29 cellular contexts compared by ENCODE assay signal in the genomic region with DNA sequence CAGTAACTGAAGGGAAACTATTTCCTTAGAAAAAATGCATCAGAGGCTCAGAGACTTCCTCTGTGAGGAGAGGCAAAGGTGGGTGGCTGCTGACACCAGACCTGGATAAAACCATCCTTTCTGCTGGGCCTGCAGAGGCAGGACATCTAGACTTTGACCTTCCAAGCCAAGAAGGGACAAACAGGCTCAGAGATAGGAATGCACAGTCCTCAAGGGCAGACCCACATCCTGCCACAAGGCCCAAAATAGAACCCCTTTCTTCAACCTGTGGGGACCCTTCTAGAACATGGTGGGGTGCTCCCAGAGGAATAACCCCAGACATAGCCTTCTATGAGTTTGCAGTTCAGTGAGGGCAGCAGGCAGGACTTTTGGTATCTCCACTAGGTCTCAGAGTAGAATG. TPM values are rescaled to one million over a fixed set of nuclear protein-coding genes. Genes with fewer than 3 reads are reported as not detected.
A peak's percentile ranks its signal among the peaks of the same experiment; 100 is the strongest.
DNase-seq lines count a peak whose midpoint lies in the region; ATAC-seq, FAIRE-seq and TF ChIP-seq lines count a peak whose summit lies in the region.
"Had no signal": no experiment of that assay in that cellular context is flagged by ENCODE, and none has a peak within 500 bp of the region (broad histone marks: within the 10 kb centered on the region; RNA-seq: fewer than 3 reads in every experiment).

No MANE protein-coding gene starts in this region.

- no peak overlapping the region for H2AFZ ChIP-seq in HepG2 (ENCODE audit: low read length)
- H2AFZ ChIP-seq: GM23248 had no signal

- H3K4me2 ChIP-seq in HepG2 (ENCODE audit: low read depth, low read length) = peak overlapping the region; percentile 62

- no peaks in the 10 kb centered on the region for H3K36me3 ChIP-seq in RWPE2 (ENCODE audit: low read depth)
- no peaks in the 10 kb centered on the region for H3K36me3 ChIP-seq in HepG2 (replicated peaks in 1 of 2; ENCODE audit: control insufficient read depth in 1 of 2, insufficient read depth in 2 of 2, low read length in 2 of 2)
- H3K36me3 ChIP-seq: Peyer's patch, SJCRH30 had no signal

- intact Hi-C loops in HepG2 (cut with micrococcal nuclease; ENCODE audit: unreplicated experiment) = loop anchor here (2.0 to 10.0 kb wide), 2 partner anchors 86 to 1060 kb away; a partner anchor contains a TSS

- no TSS peak for BruUV-seq in HepG2 (replicated peaks; lab: Mats Ljungman, UMichigan)

- in situ Hi-C loops in HepG2 (cut with HindIII; ENCODE audit: extremely low pct_ligation_motif_present, low pct_unique_long_range_greater_than_20kb) = no loop called here

- POLR2A ChIA-PET in HepG2 (lab: Yijun Ruan, JAX) = no interaction called here

- H3K4me3 ChIP-seq in RWPE2 (ENCODE audit: severe bottlenecking) (no peak overlapping the region), HepG2 (replicated peaks in 1 of 3; ENCODE audit: insufficient read depth in 1 of 3, low read depth in 2 of 3, low read length in 3 of 3) (0 out of 6 replicates have a peak overlapping the region, but pooled peaks of 2 of the 3 experiments have one; percentile 13 to 20)
- H3K4me3 ChIP-seq: body of pancreas, GM23248, Peyer's patch, SJCRH30 had no signal

- H4K20me1 ChIP-seq in HepG2 (ENCODE audit: insufficient read depth, low read length) = no peaks in the 10 kb centered on the region

- TF ChIP-seq RAD21 in HepG2 (CRISPR knock-in tag; IDR thresholded peaks at IDR 0.05) = no peak

- peak; percentile 17 for DNase-seq in activated CD4-positive, CD25-positive, alpha-beta regulatory T cell treated with anti-CD3 and anti-CD28 coated beads, Interleukin-2, amount 50 U/mL, for 72 hours
- DNase-seq in RWPE2 (ENCODE audit: low spot score) (peak; percentile 11), HepG2 (ENCODE audit: low spot score) (peak; percentile 65), HTR-8/SVneo (ENCODE audit: insufficient read length, low spot score) (no peak)
- peak; percentile 21 for DNase-seq in stimulated activated CD8-positive, alpha-beta memory T cell treated with anti-CD3 and anti-CD28 coated beads, Interleukin-4, amount 100 ng/mL, for 48 hours
- no peak for DNase-seq in stimulated activated CD4-positive, alpha-beta T cell treated with anti-CD3 and anti-CD28 coated beads, Interleukin-4, amount 100 ng/mL, for 1 hour
- DNase-seq: 8988T; activated CD4-positive, alpha-beta T cell treated with anti-CD3 and anti-CD28 coated beads, Interleukin-2, amount 10 ng/mL, durations not matched to agents 7 days and 5 days; activated naive CD8-positive, alpha-beta T cell treated with anti-CD3 and anti-CD28 coated beads for 36 hours; activated T-cell treated with anti-CD3 and anti-CD28 coated beads, Interleukin-2, amount 50 U/mL, for 72 hours; COR-L47; effector CD8-positive, alpha-beta T cell; erythroblast; immature natural killer cell; NCI-H1048; NCI-H2081 treated with DMSO at 0.1 percent for 48 hours; SJCRH30; stimulated activated CD4-positive, alpha-beta T cell treated with anti-CD3 and anti-CD28 coated beads, Interleukin-1b, Interleukin-23, amount 100 ng/mL, for 48 hours; T-helper 2 cell had no signal

- CTCF ChIA-PET in HepG2 (lab: Yijun Ruan, JAX; ENCODE audit: low intra/inter-chr PET ratio, low total read pairs) = no interaction called here

- no peak for ATAC-seq in activated CD4-positive, CD25-positive, alpha-beta regulatory T cell treated with anti-CD3 and anti-CD28 coated beads, Interleukin-2, amount 50 U/mL, for 24 hours
- ATAC-seq in RWPE2 (ENCODE audit: low read depth) (no peak), HepG2 (peak; percentile 40), GM21423 (IDR thresholded peaks at IDR 0.05; ENCODE audit: unreplicated experiment) (no peak)
- ATAC-seq: activated T-cell treated with anti-CD3 and anti-CD28 coated beads, Interleukin-2, amount 50 U/mL, for 72 hours; body of pancreas; left lobe of liver; stimulated activated memory B cell treated with anti-CD40 and anti-IgM and Interleukin-4, amounts not matched to agents 10 μg/mL and 1 μg/mL and 100 μg/mL, for 72 hours had no signal

- H3K79me2 ChIP-seq in HepG2 (ENCODE audit: insufficient read depth, low read length) = peaks cover 15% of the 10 kb centered on the region

- no peaks in the 10 kb centered on the region for H3K4me1 ChIP-seq in RWPE2 (ENCODE audit: insufficient read depth, poor library complexity, severe bottlenecking)
- peaks cover 76% of the 10 kb centered on the region for H3K4me1 ChIP-seq in HepG2 (ENCODE audit: insufficient read depth, low read length)

- H3K9me3 ChIP-seq in RWPE2 (ENCODE audit: severe bottlenecking) (no peaks in the 10 kb centered on the region), HepG2 (ENCODE audit: low read length) (no peaks in the 10 kb centered on the region)
- H3K9me3 ChIP-seq: body of pancreas, Peyer's patch, SJCRH30 had no signal

- no peak for TF ChIP-seq POLR2A in HepG2 (IDR thresholded peaks at IDR 0.05; ENCODE audit: insufficient read depth in 1 of 2, low read depth in 2 of 2, low read length in 2 of 2)

- peak overlapping the region; percentile 26; the same call in 1 of the 2 replicates for H3K9ac ChIP-seq in HepG2 (ENCODE audit: insufficient read depth, low read depth, low read length)
- H3K9ac ChIP-seq: GM23248 had no signal

- no peak overlapping the region for H3K27ac ChIP-seq in RWPE2 (ENCODE audit: poor library complexity, severe bottlenecking)
- peak overlapping the region; percentile 36 for H3K27ac ChIP-seq in HepG2 (ENCODE audit: extremely low read length, insufficient read depth, low read length)
- H3K27ac ChIP-seq: body of pancreas, GM23248, Peyer's patch, SJCRH30 had no signal

- TF ChIP-seq CTCF in RWPE2 (IDR thresholded peaks at IDR 0.05; ENCODE audit: poor library complexity, severe bottlenecking) (no peak), HepG2 (CRISPR knock-in tag; IDR thresholded peaks at IDR 0.05) (no peak)

- peak in 1 of 2 experiments; percentile 47; a peak in 2 of 4 replicates for TF ChIP-seq EP300 in HepG2 (IDR thresholded peaks at IDR 0.05; ENCODE audit: low read depth in 2 of 2, low read length in 2 of 2)
- peak; percentile 36; the same call in 1 of the 2 replicates for TF ChIP-seq EP300 in HepG2 (CRISPR knock-in tag; IDR thresholded peaks at IDR 0.05; ENCODE audit: borderline replicate concordance)

- H3K27me3 ChIP-seq in RWPE2 (ENCODE audit: insufficient read depth, poor library complexity, severe bottlenecking) (no peaks in the 10 kb centered on the region), HepG2 (ENCODE audit: control insufficient read depth in 1 of 2, insufficient read depth in 2 of 2, low read length in 2 of 2) (peaks cover 0 to 1% of the 10 kb centered on the region in 2 experiments; a peak in 2 of 5 replicates)
- H3K27me3 ChIP-seq: body of pancreas, Peyer's patch, SJCRH30 had no signal

- FAIRE-seq in HepG2 (lab: Jason Lieb, UNC) = peak; percentile 88
- no peak for FAIRE-seq in HTR-8/SVneo (lab: Jason Lieb, UNC)
- FAIRE-seq: GM12892, GM19239 had no signal

RNA-seq across cellular contexts. Expression of a gene that starts 3.8 kb away (rescaled TPM):
- 70.8 and 76.0 TPM in 2 replicates for total RNA-seq in HepG2 (2016; rRNA removed; fragmentation: Illumina TruSeq; extraction: Trizol)
- 14.1 and 16.3 TPM in 2 replicates for total RNA-seq in HepG2 (2016; cell fraction: cytosol; rRNA removed; fragmentation: Illumina TruSeq; extraction: Trizol; ENCODE audit: low read depth)
- total RNA-seq in HepG2 (2016; cell fraction: insoluble cytoplasmic fraction; rRNA removed; fragmentation: Illumina TruSeq; extraction: Trizol) = 66.9 and 69.6 TPM in 2 replicates
- total RNA-seq in HepG2 (2016; cell fraction: membrane; rRNA removed; fragmentation: Illumina TruSeq; extraction: Trizol) = 38.3 and 41.2 TPM in 2 replicates
- total RNA-seq in HepG2 (2016; cell fraction: nucleus; rRNA removed; fragmentation: Illumina TruSeq; extraction: Trizol) = 31.2 and 35.7 TPM in 2 replicates
- 15.4 and 22.1 TPM in 2 replicates for polyA plus RNA-seq in HepG2 (2011; rRNA removed)
- polyA plus RNA-seq in HepG2 (2011; cell fraction: cytosol; rRNA removed) = 10.3 and 18.1 TPM in 2 replicates
- polyA plus RNA-seq in HepG2 (2011; cell fraction: nucleus; rRNA removed) = 10.2 and 17.3 TPM in 2 replicates
- 28.7 and 37.3 TPM in 2 replicates for polyA plus RNA-seq in HepG2 (2012)
- 7.7 and 8.0 TPM in 2 replicates for polyA plus RNA-seq in HepG2 (2016; cell fraction: cytosol; fragmentation: Illumina TruSeq; extraction: Trizol; ENCODE audit: low read depth)
- 67.5 and 73.5 TPM in 2 replicates for polyA plus RNA-seq in HepG2 (2016; cell fraction: insoluble cytoplasmic fraction; fragmentation: Illumina TruSeq; extraction: Trizol; ENCODE audit: low read depth)
- 22.4 and 23.1 TPM in 2 replicates for polyA plus RNA-seq in HepG2 (2016; cell fraction: membrane; fragmentation: Illumina TruSeq; extraction: Trizol; ENCODE audit: low read depth)
- 46.0 and 53.1 TPM in 2 replicates for polyA plus RNA-seq in HepG2 (2016; cell fraction: nucleus; fragmentation: Illumina TruSeq; extraction: Trizol; ENCODE audit: insufficient read depth, low read depth)
- 9.6 and 21.2 TPM in 2 replicates for polyA minus RNA-seq in HepG2 (2011; rRNA and poly(A)+ RNA removed; ENCODE audit: low replicate concordance)
- polyA minus RNA-seq in HepG2 (2011; cell fraction: cytosol; rRNA and poly(A)+ RNA removed) = 35.2 and 47.8 TPM in 2 replicates
- polyA minus RNA-seq in HepG2 (2011; cell fraction: nucleus; rRNA and poly(A)+ RNA removed) = 23.3 and 26.0 TPM in 2 replicates

RNA-seq across cellular contexts. Expression of a gene that starts 36.8 kb away (rescaled TPM):
- total RNA-seq in HepG2 (2016; rRNA removed; fragmentation: Illumina TruSeq; extraction: Trizol) = 0.09 TPM in 1 of 2 replicates, not detected in the other
- not detected in 2 replicates for total RNA-seq in HepG2 (2016; cell fraction: cytosol; rRNA removed; fragmentation: Illumina TruSeq; extraction: Trizol; ENCODE audit: low read depth)
- total RNA-seq in HepG2 (2016; cell fraction: insoluble cytoplasmic fraction; rRNA removed; fragmentation: Illumina TruSeq; extraction: Trizol) = not detected in 2 replicates
- total RNA-seq in HepG2 (2016; cell fraction: membrane; rRNA removed; fragmentation: Illumina TruSeq; extraction: Trizol) = not detected in 2 replicates
- total RNA-seq in HepG2 (2016; cell fraction: nucleus; rRNA removed; fragmentation: Illumina TruSeq; extraction: Trizol) = 0.43 TPM in 1 of 2 replicates, not detected in the other
- polyA plus RNA-seq in HepG2 (2011; rRNA removed) = 0.17 and 0.18 TPM in 2 replicates
- polyA plus RNA-seq in HepG2 (2011; cell fraction: cytosol; rRNA removed) = not detected in 2 replicates
- polyA plus RNA-seq in HepG2 (2011; cell fraction: nucleus; rRNA removed) = 1.1 and 1.3 TPM in 2 replicates
- polyA plus RNA-seq in HepG2 (2012) = 0.19 and 0.28 TPM in 2 replicates
- not detected in 2 replicates for polyA plus RNA-seq in HepG2 (2016; cell fraction: cytosol; fragmentation: Illumina TruSeq; extraction: Trizol; ENCODE audit: low read depth)
- not detected in 2 replicates for polyA plus RNA-seq in HepG2 (2016; cell fraction: insoluble cytoplasmic fraction; fragmentation: Illumina TruSeq; extraction: Trizol; ENCODE audit: low read depth)
- not detected in 2 replicates for polyA plus RNA-seq in HepG2 (2016; cell fraction: membrane; fragmentation: Illumina TruSeq; extraction: Trizol; ENCODE audit: low read depth)
- 0.24 TPM in 1 of 2 replicates, not detected in the other for polyA plus RNA-seq in HepG2 (2016; cell fraction: nucleus; fragmentation: Illumina TruSeq; extraction: Trizol; ENCODE audit: insufficient read depth, low read depth)
- 0.72 TPM in 1 of 2 replicates, not detected in the other for polyA minus RNA-seq in HepG2 (2011; rRNA and poly(A)+ RNA removed; ENCODE audit: low replicate concordance)
- polyA minus RNA-seq in HepG2 (2011; cell fraction: cytosol; rRNA and poly(A)+ RNA removed) = not detected in 2 replicates
- 0.13 TPM in 1 of 2 replicates, not detected in the other for polyA minus RNA-seq in HepG2 (2011; cell fraction: nucleus; rRNA and poly(A)+ RNA removed)
- total RNA-seq: NCI-H460, SJCRH30 had no signal

Comparison
In these comparisons a context has a peak if more than half of its experiments do, and no peak if none do; other contexts are left out.
1. DNase-seq: peak in activated CD4-positive, CD25-positive, alpha-beta regulatory T cell treated with anti-CD3 and anti-CD28 coated beads, Interleukin-2, amount 50 U/mL, for 72 hours (single experiment), RWPE2 (single experiment), HepG2 (single experiment) and stimulated activated CD8-positive, alpha-beta memory T cell treated with anti-CD3 and anti-CD28 coated beads, Interleukin-4, amount 100 ng/mL, for 48 hours (single experiment); none in HTR-8/SVneo (single experiment) and stimulated activated CD4-positive, alpha-beta T cell treated with anti-CD3 and anti-CD28 coated beads, Interleukin-4, amount 100 ng/mL, for 1 hour (single experiment).